In the genomic region with DNA sequence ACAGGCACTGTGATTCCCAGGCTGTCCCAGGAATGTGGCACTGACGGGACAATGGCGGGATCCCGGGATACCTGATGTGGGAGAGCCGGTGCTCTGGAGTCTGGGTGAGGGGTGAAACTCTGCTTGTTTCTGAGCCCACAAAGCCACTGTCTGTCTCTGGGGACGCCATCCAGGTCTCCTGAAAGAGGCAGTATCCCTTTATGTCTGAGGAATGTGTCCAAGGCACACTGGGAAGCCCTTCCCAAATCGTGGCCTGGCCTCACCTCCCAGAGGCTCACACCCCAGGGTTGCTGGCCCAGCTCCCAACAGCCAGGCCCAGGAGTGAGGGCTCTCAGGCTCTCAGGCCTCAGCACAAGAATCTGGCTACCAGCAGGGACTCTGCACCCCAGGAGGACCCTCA, we compare ENCODE assay signal across 15 cellular contexts. TPM values are rescaled to one million over a fixed set of nuclear protein-coding genes. Genes with fewer than 3 reads are reported as not detected.
DNase-seq lines count a peak whose midpoint lies in the region; ATAC-seq and TF ChIP-seq lines count a peak whose summit lies in the region.
"Had no signal": no experiment of that assay in that cellular context is flagged by ENCODE, and none has a peak within 500 bp of the region (broad histone marks: within the 10 kb centered on the region; RNA-seq: fewer than 3 reads in every experiment).

No MANE protein-coding gene starts in this region.

- DNase-seq in activated naive CD4-positive, alpha-beta T cell treated with anti-CD3 and anti-CD28 coated beads for 36 hours: no peak
- DNase-seq in activated naive CD4-positive, alpha-beta T cell treated with Interleukin-2 at 50 U/mL for 16 hours: no peak
- DNase-seq in activated CD8-positive, alpha-beta T cell treated with anti-CD3 and anti-CD28 coated beads for 36 hours: no peak
- DNase-seq in immature natural killer cell: no peak
- DNase-seq in stimulated activated naive B cell treated with anti-CD40 and anti-IgM and Interleukin-4, amounts not matched to agents 10 μg/mL and 1 μg/mL and 100 μg/mL, for 72 hours: no peak
- no peak for DNase-seq in NCI-H1436 treated with DMSO at 0.1 percent for 48 hours (lab: John Stamatoyannopoulos, UW)
- no peak for DNase-seq in SW480 (ENCODE audit: low spot score)
- DNase-seq: mammary epithelial cell; nephron progenitor cell; stimulated activated CD4-positive, alpha-beta T cell treated with anti-CD3 and anti-CD28 coated beads, Interleukin-15, amount 100 ng/mL, for 24 hours; stomach had no signal

- peaks cover 54% of the 10 kb centered on the region for H3K36me3 Mint-ChIP-seq in activated naive CD4-positive, alpha-beta T cell treated with anti-CD3 and anti-CD28 coated beads for 36 hours (ENCODE audit: low read depth)
- peaks cover 70% of the 10 kb centered on the region for H3K36me3 Mint-ChIP-seq in activated CD8-positive, alpha-beta T cell treated with anti-CD3 and anti-CD28 coated beads for 36 hours (ENCODE audit: low read depth)
- H3K36me3 Mint-ChIP-seq in immature natural killer cell: peaks cover 31 to 59% (median 49%) of the 10 kb centered on the region in 3 donors
- H3K36me3 Mint-ChIP-seq in stimulated activated naive B cell treated with anti-CD40 and anti-IgM and Interleukin-4, amounts not matched to agents 10 μg/mL and 1 μg/mL and 100 μg/mL, for 72 hours: peaks cover 51 to 52% of the 10 kb centered on the region in 2 donors

- ATAC-seq in activated CD8-positive, alpha-beta T cell treated with anti-CD3 and anti-CD28 coated beads for 36 hours: no peak
- ATAC-seq in stimulated activated naive B cell treated with anti-CD40 and anti-IgM and Interleukin-4, amounts not matched to agents 10 μg/mL and 1 μg/mL and 100 μg/mL, for 72 hours (replicated peaks): no peak
- no peak for ATAC-seq in GM21423 (IDR thresholded peaks at IDR 0.05; ENCODE audit: unreplicated experiment)

- intact Hi-C loops in activated naive CD4-positive, alpha-beta T cell treated with anti-CD3 and anti-CD28 coated beads for 36 hours (cut with micrococcal nuclease): no loop called here
- intact Hi-C loops in activated CD8-positive, alpha-beta T cell treated with anti-CD3 and anti-CD28 coated beads for 36 hours (cut with micrococcal nuclease): no loop called here

- POLR2A ChIA-PET in activated CD8-positive, alpha-beta T cell treated with anti-CD3 and anti-CD28 coated beads for 36 hours (lab: Charles Lee): interaction anchor here (1.0 to 4.2 kb wide), 9 partner anchors 10 to 38 kb away, joined by 3 to 21 read pairs (median 4); no protein-coding TSS in a partner anchor

- no peaks in the 10 kb centered on the region for H3K27me3 Mint-ChIP-seq in activated naive CD4-positive, alpha-beta T cell treated with anti-CD3 and anti-CD28 coated beads for 36 hours (ENCODE audit: low read depth)
- no peaks in the 10 kb centered on the region for H3K27me3 Mint-ChIP-seq in activated CD8-positive, alpha-beta T cell treated with anti-CD3 and anti-CD28 coated beads for 36 hours
- peaks cover 3 to 7% (median 5%) of the 10 kb centered on the region in 3 donors for H3K27me3 Mint-ChIP-seq in immature natural killer cell (ENCODE audit: low read depth in 3 of 3)
- no peaks in the 10 kb centered on the region for H3K27me3 Mint-ChIP-seq in stimulated activated naive B cell treated with anti-CD40 and anti-IgM and Interleukin-4, amounts not matched to agents 10 μg/mL and 1 μg/mL and 100 μg/mL, for 72 hours

- H3K27ac Mint-ChIP-seq in activated naive CD4-positive, alpha-beta T cell treated with anti-CD3 and anti-CD28 coated beads for 36 hours: peak overlapping the region; percentile 20
- peak overlapping the region; percentile 67 for H3K27ac Mint-ChIP-seq in activated CD8-positive, alpha-beta T cell treated with anti-CD3 and anti-CD28 coated beads for 36 hours
- peak overlapping the region; percentile 90 to 98 (median 93) for H3K27ac Mint-ChIP-seq in immature natural killer cell
- peak overlapping the region; percentile 42 for H3K27ac Mint-ChIP-seq in stimulated activated naive B cell treated with anti-CD40 and anti-IgM and Interleukin-4, amounts not matched to agents 10 μg/mL and 1 μg/mL and 100 μg/mL, for 72 hours
- H3K27ac Mint-ChIP-seq: nephron progenitor cell had no signal

- H3K9me3 Mint-ChIP-seq in activated naive CD4-positive, alpha-beta T cell treated with anti-CD3 and anti-CD28 coated beads for 36 hours: no peaks in the 10 kb centered on the region
- H3K9me3 Mint-ChIP-seq in activated CD8-positive, alpha-beta T cell treated with anti-CD3 and anti-CD28 coated beads for 36 hours: no peaks in the 10 kb centered on the region
- H3K9me3 Mint-ChIP-seq in immature natural killer cell: no peaks in the 10 kb centered on the region
- H3K9me3 Mint-ChIP-seq in stimulated activated naive B cell treated with anti-CD40 and anti-IgM and Interleukin-4, amounts not matched to agents 10 μg/mL and 1 μg/mL and 100 μg/mL, for 72 hours: no peaks in the 10 kb centered on the region
- H3K9me3 Mint-ChIP-seq: nephron progenitor cell had no signal

- no peak for TF ChIP-seq CTCF in activated CD8-positive, alpha-beta T cell treated with anti-CD3 and anti-CD28 coated beads for 36 hours (IDR thresholded peaks at IDR 0.05)

- H3K4me3 Mint-ChIP-seq in activated naive CD4-positive, alpha-beta T cell treated with anti-CD3 and anti-CD28 coated beads for 36 hours: no peak overlapping the region
- no peak overlapping the region for H3K4me3 Mint-ChIP-seq in activated CD8-positive, alpha-beta T cell treated with anti-CD3 and anti-CD28 coated beads for 36 hours
- H3K4me3 Mint-ChIP-seq in immature natural killer cell: no peak overlapping the region
- no peak overlapping the region for H3K4me3 Mint-ChIP-seq in stimulated activated naive B cell treated with anti-CD40 and anti-IgM and Interleukin-4, amounts not matched to agents 10 μg/mL and 1 μg/mL and 100 μg/mL, for 72 hours
- H3K4me3 Mint-ChIP-seq: nephron progenitor cell had no signal

- peaks cover 41% of the 10 kb centered on the region for H3K4me1 Mint-ChIP-seq in activated naive CD4-positive, alpha-beta T cell treated with anti-CD3 and anti-CD28 coated beads for 36 hours (ENCODE audit: low read depth)
- peaks cover 55% of the 10 kb centered on the region for H3K4me1 Mint-ChIP-seq in activated CD8-positive, alpha-beta T cell treated with anti-CD3 and anti-CD28 coated beads for 36 hours (ENCODE audit: low read depth)
- H3K4me1 Mint-ChIP-seq in immature natural killer cell: peaks cover 43 to 47% of the 10 kb centered on the region in 2 donors
- peaks cover 21 to 27% of the 10 kb centered on the region in 2 donors for H3K4me1 Mint-ChIP-seq in stimulated activated naive B cell treated with anti-CD40 and anti-IgM and Interleukin-4, amounts not matched to agents 10 μg/mL and 1 μg/mL and 100 μg/mL, for 72 hours
- H3K4me1 Mint-ChIP-seq: nephron progenitor cell had no signal

- CTCF ChIA-PET in activated naive CD4-positive, alpha-beta T cell treated with anti-CD3 and anti-CD28 coated beads for 36 hours (lab: Charles Lee): no interaction called here
- CTCF ChIA-PET in activated CD8-positive, alpha-beta T cell treated with anti-CD3 and anti-CD28 coated beads for 36 hours (lab: Charles Lee): no interaction called here

RNA-seq across cellular contexts. Expression of a gene that starts 27.1 kb away (rescaled TPM):
- not detected for total RNA-seq in activated naive CD4-positive, alpha-beta T cell treated with anti-CD3 and anti-CD28 coated beads for 36 hours
- not detected for total RNA-seq in activated CD8-positive, alpha-beta T cell treated with anti-CD3 and anti-CD28 coated beads for 36 hours
- polyA plus RNA-seq in immature natural killer cell: not detected
- total RNA-seq: activated CD8-positive, alpha-beta memory T cell treated with anti-CD3 and anti-CD28 coated beads for 36 hours; cardiac muscle cell; mammary epithelial cell had no signal
- polyA plus RNA-seq: AG04450, cardiac muscle cell, mammary epithelial cell had no signal

RNA-seq across cellular contexts. Expression of a gene that starts 31.0 kb away (rescaled TPM):
- total RNA-seq in activated naive CD4-positive, alpha-beta T cell treated with anti-CD3 and anti-CD28 coated beads for 36 hours: 100 to 1,000 TPM; 107 to 118 TPM
- total RNA-seq in activated CD8-positive, alpha-beta T cell treated with anti-CD3 and anti-CD28 coated beads for 36 hours: 100 to 1,000 TPM; 166 to 167 TPM
- 10 to 100 TPM in 2 of 3 donors, 1 to 10 TPM in 1; 4.0 to 56.3 (median 13.8) TPM for polyA plus RNA-seq in immature natural killer cell

RNA-seq across cellular contexts. Expression of a gene that starts 33.9 kb away (rescaled TPM):
- total RNA-seq in activated naive CD4-positive, alpha-beta T cell treated with anti-CD3 and anti-CD28 coated beads for 36 hours: not detected
- not detected for total RNA-seq in activated CD8-positive, alpha-beta T cell treated with anti-CD3 and anti-CD28 coated beads for 36 hours
- not detected for polyA plus RNA-seq in immature natural killer cell
- total RNA-seq: activated CD8-positive, alpha-beta memory T cell treated with anti-CD3 and anti-CD28 coated beads for 36 hours; cardiac muscle cell; mammary epithelial cell had no signal
- polyA plus RNA-seq: mammary epithelial cell had no signal

Comparison
In these comparisons a context has a peak if more than half of its experiments do, and no peak if none do; other contexts are left out.
1. H3K27ac Mint-ChIP-seq: peak in every context shown above with its lines; median percentile 93 in immature natural killer cell; 67 in activated CD8-positive, alpha-beta T cell treated with anti-CD3 and anti-CD28 coated beads for 36 hours; 42 in stimulated activated naive B cell treated with anti-CD40 and anti-IgM and Interleukin-4, amounts not matched to agents 10 μg/mL and 1 μg/mL and 100 μg/mL, for 72 hours; 20 in activated naive CD4-positive, alpha-beta T cell treated with anti-CD3 and anti-CD28 coated beads for 36 hours.